ENCODE assay signal across 12 cellular contexts in genomic region chr5:92455011-92455410, GRCh38.
A peak's percentile ranks its signal among the peaks of the same experiment; 100 is the strongest.
DNase-seq lines count a peak whose midpoint lies in the region; ATAC-seq and TF ChIP-seq lines count a peak whose summit lies in the region.
"Had no signal": no experiment of that assay in that cellular context is flagged by ENCODE, and none has a peak within 500 bp of the region (broad histone marks: within the 10 kb centered on the region; RNA-seq: fewer than 3 reads in every experiment).

No MANE protein-coding gene starts in this region.

- H3K9me3 ChIP-seq in lower lobe of right lung, result no peaks in the 10 kb centered on the region
- peaks cover 2% of the 10 kb centered on the region for H3K9me3 ChIP-seq in CD8-positive, alpha-beta T cell (ENCODE audit: low read length)
- H3K9me3 ChIP-seq: stomach had no signal

- H2AFZ ChIP-seq in GM23338, result no peak overlapping the region

- no peaks in the 10 kb centered on the region for H3K4me1 Mint-ChIP-seq in GM23338
- H3K4me1 Mint-ChIP-seq in CD8-positive, alpha-beta T cell (ENCODE audit: low read depth), result no peaks in the 10 kb centered on the region
- H3K4me1 Mint-ChIP-seq: neural crest cell had no signal

- H3K79me2 ChIP-seq in GM23338 (replicated peaks; ENCODE audit: insufficient read depth), result no peaks in the 10 kb centered on the region

- intact Hi-C loops in lower lobe of right lung (cut with DNase I), result no loop called here
- intact Hi-C loops in CD8-positive, alpha-beta T cell (cut with DNase I, micrococcal nuclease), result no loop called here

- H3K27ac ChIP-seq in GM23338 (ENCODE audit: low read depth) (no peak overlapping the region), lower lobe of right lung (no peak overlapping the region)
- H3K27ac ChIP-seq in CD8-positive, alpha-beta T cell (ENCODE audit: low read depth, low read length), result no peak overlapping the region
- H3K27ac ChIP-seq: stomach had no signal

- no peaks in the 10 kb centered on the region for H3K36me3 Mint-ChIP-seq in GM23338 (ENCODE audit: low read depth)
- H3K36me3 Mint-ChIP-seq in CD8-positive, alpha-beta T cell, result no peaks in the 10 kb centered on the region

- DNase-seq in GM23338 (ENCODE audit: low spot score) (no peak), lower lobe of right lung (no peak), inferior parietal cortex (ENCODE audit: extremely low spot score) (no peak)
- DNase-seq in CD8-positive, alpha-beta T cell, result no peak
- DNase-seq: NCI-H187 treated with DMSO at 0.1 percent for 48 hours, stomach had no signal

- H3F3A ChIP-seq in GM23338 (replicated peaks; ENCODE audit: low read depth), result no peaks in the 10 kb centered on the region

- TF ChIP-seq CTCF in GM23338 (conservative IDR thresholded peaks at IDR 0.05; ENCODE audit: low read depth in 2 of 2) (no peak), lower lobe of right lung (IDR thresholded peaks at IDR 0.05) (no peak)
- TF ChIP-seq CTCF in CD8-positive, alpha-beta T cell (IDR thresholded peaks at IDR 0.05), result no peak

- H3K4me2 ChIP-seq in GM23338, result no peak overlapping the region

- H3K4me1 ChIP-seq in GM23338 (ENCODE audit: insufficient read depth) (no peaks in the 10 kb centered on the region), lower lobe of right lung (no peaks in the 10 kb centered on the region)
- no peaks in the 10 kb centered on the region for H3K4me1 ChIP-seq in CD8-positive, alpha-beta T cell (ENCODE audit: insufficient read depth, low read length)
- H3K4me1 ChIP-seq: stomach had no signal

- no peaks in the 10 kb centered on the region for H3K9me3 Mint-ChIP-seq in GM23338
- H3K9me3 Mint-ChIP-seq in CD8-positive, alpha-beta T cell, result peaks cover 4% of the 10 kb centered on the region
- H3K9me3 Mint-ChIP-seq: activated T-helper 1 cell treated with anti-CD3 and anti-CD28 coated beads, Interleukin-12 subunit alpha, Interleukin-12 subunit beta, Interleukin-2, Interleukin-4 antibody, amounts not matched to agents 30 ng/mL and 10 ng/mL and 1 ng/mL, durations not matched to agents 14 hours and 24 hours and 36 hours had no signal

- H3K27ac Mint-ChIP-seq in GM23338, result no peak overlapping the region
- no peak overlapping the region for H3K27ac Mint-ChIP-seq in CD8-positive, alpha-beta T cell
- H3K27ac Mint-ChIP-seq: activated T-helper 1 cell treated with anti-CD3 and anti-CD28 coated beads, Interleukin-12 subunit alpha, Interleukin-12 subunit beta, Interleukin-2, Interleukin-4 antibody, amounts not matched to agents 30 ng/mL and 10 ng/mL and 1 ng/mL, durations not matched to agents 14 hours and 24 hours and 36 hours had no signal

- H3K4me3 Mint-ChIP-seq in GM23338, result no peak overlapping the region
- H3K4me3 Mint-ChIP-seq in CD8-positive, alpha-beta T cell, result no peak overlapping the region
- H3K4me3 Mint-ChIP-seq: activated T-helper 1 cell treated with anti-CD3 and anti-CD28 coated beads, Interleukin-12 subunit alpha, Interleukin-12 subunit beta, Interleukin-2, Interleukin-4 antibody, amounts not matched to agents 30 ng/mL and 10 ng/mL and 1 ng/mL, durations not matched to agents 14 hours and 24 hours and 36 hours; neural crest cell had no signal

- no peaks in the 10 kb centered on the region for H3K27me3 Mint-ChIP-seq in GM23338 (ENCODE audit: insufficient read depth, low read depth, poor library complexity)
- no peaks in the 10 kb centered on the region for H3K27me3 Mint-ChIP-seq in CD8-positive, alpha-beta T cell (ENCODE audit: low read depth)

- no peaks in the 10 kb centered on the region for H3K27me3 ChIP-seq in GM23338 (ENCODE audit: insufficient read depth)
- H3K27me3 ChIP-seq in lower lobe of right lung (ENCODE audit: low read depth), result no peaks in the 10 kb centered on the region
- H3K27me3 ChIP-seq in CD8-positive, alpha-beta T cell (ENCODE audit: insufficient read depth, low read length), result no peaks in the 10 kb centered on the region
- H3K27me3 ChIP-seq: stomach had no signal

- no peaks in the 10 kb centered on the region for H3K36me3 ChIP-seq in GM23338 (ENCODE audit: insufficient read depth)
- H3K36me3 ChIP-seq in lower lobe of right lung, result no peaks in the 10 kb centered on the region
- no peaks in the 10 kb centered on the region for H3K36me3 ChIP-seq in CD8-positive, alpha-beta T cell (ENCODE audit: insufficient read depth, low read length)
- H3K36me3 ChIP-seq: stomach had no signal

- peak; percentile 99 for ATAC-seq in GM18498 (IDR thresholded peaks at IDR 0.05; ENCODE audit: unreplicated experiment)
- peak; percentile 96 for ATAC-seq in GM19467 (IDR thresholded peaks at IDR 0.05; ENCODE audit: unreplicated experiment)
- ATAC-seq in HG02884 (IDR thresholded peaks at IDR 0.05; ENCODE audit: unreplicated experiment), result peak; percentile 99
- ATAC-seq in HG03558 (IDR thresholded peaks at IDR 0.05; ENCODE audit: extremely low read depth, unreplicated experiment), result peak; percentile 92
- ATAC-seq in GM23338, result no peak
- ATAC-seq in lower lobe of right lung, result no peak
- no peak for ATAC-seq in CD8-positive, alpha-beta T cell

- CTCF ChIA-PET in CD8-positive, alpha-beta T cell (lab: Charles Lee), result no interaction called here

- no peaks in the 10 kb centered on the region for H4K20me1 ChIP-seq in GM23338 (replicated peaks; ENCODE audit: insufficient read depth)

- H3K9me2 ChIP-seq in GM23338 (ENCODE audit: insufficient read depth), result no peaks in the 10 kb centered on the region

- POLR2A ChIA-PET in CD8-positive, alpha-beta T cell (lab: Charles Lee), result no interaction called here

- H3K4me3 ChIP-seq in GM23338, result no peak overlapping the region
- no peak overlapping the region for H3K4me3 ChIP-seq in lower lobe of right lung
- no peak overlapping the region for H3K4me3 ChIP-seq in CD8-positive, alpha-beta T cell (ENCODE audit: low read depth, low read length)
- H3K4me3 ChIP-seq: stomach had no signal

TF ChIP-seq in GM23338, 12 proteins besides CTCF, POLR2A, EP300 and RAD21 (continues in another document):
- TF ChIP-seq ZNF114 (CRISPR knock-in tag; IDR thresholded peaks at IDR 0.05), result no peak
- TF ChIP-seq NANOG (IDR thresholded peaks at IDR 0.05; ENCODE audit: borderline replicate concordance), result no peak
- no peak for TF ChIP-seq EZH2 (IDR thresholded peaks at IDR 0.05; ENCODE audit: low read depth, unreplicated experiment)
- TF ChIP-seq, protein P1, sequence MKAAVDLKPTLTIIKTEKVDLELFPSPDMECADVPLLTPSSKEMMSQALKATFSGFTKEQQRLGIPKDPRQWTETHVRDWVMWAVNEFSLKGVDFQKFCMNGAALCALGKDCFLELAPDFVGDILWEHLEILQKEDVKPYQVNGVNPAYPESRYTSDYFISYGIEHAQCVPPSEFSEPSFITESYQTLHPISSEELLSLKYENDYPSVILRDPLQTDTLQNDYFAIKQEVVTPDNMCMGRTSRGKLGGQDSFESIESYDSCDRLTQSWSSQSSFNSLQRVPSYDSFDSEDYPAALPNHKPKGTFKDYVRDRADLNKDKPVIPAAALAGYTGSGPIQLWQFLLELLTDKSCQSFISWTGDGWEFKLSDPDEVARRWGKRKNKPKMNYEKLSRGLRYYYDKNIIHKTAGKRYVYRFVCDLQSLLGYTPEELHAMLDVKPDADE (IDR thresholded peaks at IDR 0.05), result no peak
- no peak for TF ChIP-seq EZH2phosphoT487 (IDR thresholded peaks at IDR 0.05; ENCODE audit: unreplicated experiment)
- TF ChIP-seq POLR2AphosphoS5 (IDR thresholded peaks at IDR 0.05; ENCODE audit: low read depth), result no peak

Comparison
In these comparisons a context has a peak if more than half of its experiments do, and no peak if none do; other contexts are left out.
1. ATAC-seq: peak in GM18498 (single experiment), GM19467 (single experiment), HG02884 (single experiment) and HG03558 (single experiment); none in GM23338 (single experiment), lower lobe of right lung (0 of 2) and CD8-positive, alpha-beta T cell (single experiment).